Comparison of ENCODE assay signal across 21 cellular contexts in the genomic region with DNA sequence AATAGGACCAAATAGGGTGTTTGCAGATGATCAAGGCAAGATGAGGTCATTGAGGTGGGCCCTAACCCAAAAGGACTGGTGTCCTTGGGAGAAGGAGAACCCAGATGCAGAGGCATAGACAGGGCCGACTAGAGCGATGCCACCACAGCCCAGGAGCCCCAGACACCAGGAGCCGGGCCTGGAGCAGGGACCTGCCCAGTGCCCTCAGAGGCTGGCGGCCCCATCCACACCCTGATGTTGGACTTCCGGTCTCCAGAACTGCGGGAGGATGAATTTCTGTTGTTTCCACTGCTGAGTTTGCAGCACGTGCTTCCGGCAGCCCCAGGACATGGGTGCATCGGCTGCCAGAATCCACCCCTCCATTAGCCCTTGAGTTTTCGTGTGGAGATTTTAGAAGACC. TPM values are rescaled to one million over a fixed set of nuclear protein-coding genes. Genes with fewer than 3 reads are reported as not detected.
DNase-seq lines count a peak whose midpoint lies in the region; ATAC-seq and TF ChIP-seq lines count a peak whose summit lies in the region.
"Had no signal": no experiment of that assay in that cellular context is flagged by ENCODE, and none has a peak within 500 bp of the region (broad histone marks: within the 10 kb centered on the region; RNA-seq: fewer than 3 reads in every experiment).

No MANE protein-coding gene starts in this region.

- H3K4me3 ChIP-seq in dorsolateral prefrontal cortex (no peak overlapping the region), neuronal stem cell (ENCODE audit: low read length in 2 of 2) (no peak overlapping the region)

- no peak overlapping the region for H3K14ac ChIP-seq in neuronal stem cell (ENCODE audit: low read length)

- H3K27me3 Mint-ChIP-seq in activated naive CD4-positive, alpha-beta T cell treated with anti-CD3 and anti-CD28 coated beads, Interleukin-2, amount 10 ng/mL, durations not matched to agents 7 days and 5 days, result peaks cover 29% of the 10 kb centered on the region
- H3K27me3 Mint-ChIP-seq in CD14-positive monocyte (ENCODE audit: low read depth in 3 of 3), result peaks cover 3 to 17% (median 7%) of the 10 kb centered on the region in 3 donors

- WGBS in neuronal stem cell (ENCODE audit: extremely low coverage in 2 of 2, insufficient read length in 2 of 2, insufficient replicate concordance in 1 of 2), 2 donors, result no CpG with 5 or more reads among the region's 10 CpGs

- H3K4me3 Mint-ChIP-seq in activated naive CD4-positive, alpha-beta T cell treated with anti-CD3 and anti-CD28 coated beads, Interleukin-2, amount 10 ng/mL, durations not matched to agents 7 days and 5 days, result no peak overlapping the region
- no peak overlapping the region for H3K4me3 Mint-ChIP-seq in CD14-positive monocyte

- no peaks in the 10 kb centered on the region for H3K9me3 Mint-ChIP-seq in activated naive CD4-positive, alpha-beta T cell treated with anti-CD3 and anti-CD28 coated beads, Interleukin-2, amount 10 ng/mL, durations not matched to agents 7 days and 5 days
- peaks cover under 1 to 15% (median 6%) of the 10 kb centered on the region in 7 donors for H3K9me3 Mint-ChIP-seq in CD14-positive monocyte

- no peak overlapping the region for H3K27ac ChIP-seq in dorsolateral prefrontal cortex
- no peak overlapping the region for H3K27ac ChIP-seq in neuronal stem cell (replicated peaks; ENCODE audit: low read length)
- H3K27ac ChIP-seq: C4-2B, KMS-11 had no signal

- H3K27ac Mint-ChIP-seq in activated naive CD4-positive, alpha-beta T cell treated with anti-CD3 and anti-CD28 coated beads, Interleukin-2, amount 10 ng/mL, durations not matched to agents 7 days and 5 days, result no peak overlapping the region
- no peak overlapping the region for H3K27ac Mint-ChIP-seq in CD14-positive monocyte

- H2BK12ac ChIP-seq in neuronal stem cell (ENCODE audit: low read length), result no peak overlapping the region

- no peak overlapping the region for H4K8ac ChIP-seq in neuronal stem cell (ENCODE audit: low read depth, low read length)

- H3K79me1 ChIP-seq in neuronal stem cell (ENCODE audit: low read depth, low read length), result no peaks in the 10 kb centered on the region

- H2BK15ac ChIP-seq in neuronal stem cell (ENCODE audit: low read length), result no peak overlapping the region

- no peaks in the 10 kb centered on the region for H3K36me3 ChIP-seq in neuronal stem cell (replicated peaks in 1 of 2; ENCODE audit: control insufficient read depth in 2 of 2, insufficient read depth in 2 of 2, low read length in 2 of 2)

- peaks cover 2% of the 10 kb centered on the region for H3K4me1 Mint-ChIP-seq in activated naive CD4-positive, alpha-beta T cell treated with anti-CD3 and anti-CD28 coated beads, Interleukin-2, amount 10 ng/mL, durations not matched to agents 7 days and 5 days
- no peaks in the 10 kb centered on the region for H3K4me1 Mint-ChIP-seq in CD14-positive monocyte

- H2BK5ac ChIP-seq in neuronal stem cell (ENCODE audit: low read length), result no peak overlapping the region

- no peak for ATAC-seq in GM18502 (IDR thresholded peaks at IDR 0.05; ENCODE audit: poor library complexity, unreplicated experiment)

- no peak overlapping the region for H4K91ac ChIP-seq in neuronal stem cell (ENCODE audit: low read depth, low read length, poor library complexity)

- peaks cover 0 to 7% of the 10 kb centered on the region in 2 donors for H3K9me3 ChIP-seq in neuronal stem cell (replicated peaks in 1 of 2; ENCODE audit: control insufficient read depth in 2 of 2, insufficient read depth in 1 of 2, low read depth in 1 of 2, low read length in 2 of 2)

- H3K4me1 ChIP-seq in neuronal stem cell (ENCODE audit: control insufficient read depth in 2 of 2, insufficient read depth in 1 of 2, low read depth in 1 of 2, low read length in 2 of 2), result peaks cover 0 to 3% of the 10 kb centered on the region in 2 donors

- no peak overlapping the region for H3K4ac ChIP-seq in neuronal stem cell (ENCODE audit: low read length)

- no peaks in the 10 kb centered on the region for H3K36me3 Mint-ChIP-seq in activated naive CD4-positive, alpha-beta T cell treated with anti-CD3 and anti-CD28 coated beads, Interleukin-2, amount 10 ng/mL, durations not matched to agents 7 days and 5 days
- H3K36me3 Mint-ChIP-seq in CD14-positive monocyte, result no peaks in the 10 kb centered on the region

- H3K27me3 ChIP-seq in dorsolateral prefrontal cortex (peaks cover 0 to 47% (median 3%) of the 10 kb centered on the region in 45 donors), neuronal stem cell (ENCODE audit: control insufficient read depth in 3 of 3, insufficient read depth in 3 of 3, low read depth in 1 of 3, low read length in 3 of 3) (peaks cover 0 to 30% (median 12%) of the 10 kb centered on the region in 3 experiments)

- H3K9ac ChIP-seq in neuronal stem cell (ENCODE audit: low read depth, low read length, poor library complexity), result no peak overlapping the region
- H3K9ac ChIP-seq: KMS-11 had no signal

- CTCF ChIA-PET in activated naive CD4-positive, alpha-beta T cell treated with anti-CD3 and anti-CD28 coated beads, Interleukin-2, amount 10 ng/mL, durations not matched to agents 7 days and 5 days (lab: Charles Lee), result no interaction called here

- peak overlapping the region; percentile 72 for H3K18ac ChIP-seq in neuronal stem cell (ENCODE audit: low read length)

- peak overlapping the region; percentile 1 for H2AK5ac ChIP-seq in neuronal stem cell (ENCODE audit: low read depth, low read length)

- DNase-seq in activated naive CD4-positive, alpha-beta T cell treated with anti-CD3 and anti-CD28 coated beads, Interleukin-2, amount 10 ng/mL, durations not matched to agents 7 days and 5 days, result peak; percentile 3
- DNase-seq in activated naive CD4-positive, alpha-beta T cell treated with Interleukin-2 at 50 U/mL for 16 hours, result no peak
- peak; percentile 25 for DNase-seq in CD14-positive monocyte (ENCODE audit: low spot score)
- DNase-seq in dorsolateral prefrontal cortex, result peak in 6 of 10 donors; percentile 14 to 37 (median 28)
- DNase-seq in neuronal stem cell (ENCODE audit: low spot score), result no peak
- no peak for DNase-seq in putamen (ENCODE audit: low spot score)
- DNase-seq in AG20443 (ENCODE audit: low spot score), result no peak
- DNase-seq: GDM1, IMR-90, NCI-H1105, NCI-H2029 treated with DMSO at 0.1 percent for 48 hours, NCI-H226, NCI-H524, NCI-H82 had no signal

- intact Hi-C loops in CD14-positive monocyte (cut with micrococcal nuclease), result loop anchor here in 1 of 2 donors (5.0 kb wide), 1 partner anchor 308 kb away; no protein-coding TSS in a partner anchor
- intact Hi-C loops in dorsolateral prefrontal cortex (cut with DNase I), result loop anchor here (5.0 to 10.0 kb wide), 7 partner anchors 102 to 408 kb away; no protein-coding TSS in a partner anchor

- no peak overlapping the region for H2AFZ ChIP-seq in neuronal stem cell (ENCODE audit: low read length)

- no peak for TF ChIP-seq CTCF in CD14-positive monocyte (IDR thresholded peaks at IDR 0.05)
- TF ChIP-seq CTCF in dorsolateral prefrontal cortex (IDR thresholded peaks at IDR 0.05 in 54 of 56, conservative IDR thresholded peaks at IDR 0.05 in 2 of 56; ENCODE audit: low read depth in 1 of 56, partially characterized antibody in 56 of 56), result no peak

- no peak overlapping the region for H3K23ac ChIP-seq in neuronal stem cell (ENCODE audit: low read depth, low read length, poor library complexity)

- no peak overlapping the region for H2BK120ac ChIP-seq in neuronal stem cell (ENCODE audit: low read depth, low read length)

- H3K4me2 ChIP-seq in neuronal stem cell (ENCODE audit: insufficient read depth, low read length, poor library complexity, severe bottlenecking), result no peak overlapping the region
- H3K4me2 ChIP-seq: KMS-11 had no signal

RNA-seq across cellular contexts. Expression of a gene that starts 7.2 kb away (rescaled TPM):
- not detected for polyA plus RNA-seq in CD14-positive monocyte
- under 1 TPM in 1 of 120 experiments, not detected in 119; 0.32 TPM for total RNA-seq in dorsolateral prefrontal cortex
- polyA plus RNA-seq in neuronal stem cell (2013, experiment 1 of 2), result 0.29 TPM
- polyA plus RNA-seq in neuronal stem cell (2013, experiment 2 of 2), result 0.29 TPM
- total RNA-seq: A172, Daoy, H4, IMR-90 had no signal
- polyA plus RNA-seq: AG04450, IMR-90 had no signal

RNA-seq across cellular contexts. Expression of a gene that starts 55.0 kb away (rescaled TPM):
- not detected for polyA plus RNA-seq in CD14-positive monocyte
- 10 to 100 TPM in 119 of 120 experiments, 1 to 10 TPM in 1; 9.8 to 52.0 (median 18.9) TPM for total RNA-seq in dorsolateral prefrontal cortex
- polyA plus RNA-seq in neuronal stem cell (2013, experiment 1 of 2), result 7.9 TPM
- polyA plus RNA-seq in neuronal stem cell (2013, experiment 2 of 2), result 7.6 TPM
- total RNA-seq: IMR-90 had no signal

Comparison
In these comparisons a context has a peak if more than half of its experiments do, and no peak if none do; other contexts are left out.
1. DNase-seq: peak in activated naive CD4-positive, alpha-beta T cell treated with anti-CD3 and anti-CD28 coated beads, Interleukin-2, amount 10 ng/mL, durations not matched to agents 7 days and 5 days (single experiment), CD14-positive monocyte (single experiment) and dorsolateral prefrontal cortex (6 of 10); none in activated naive CD4-positive, alpha-beta T cell treated with Interleukin-2 at 50 U/mL for 16 hours (single experiment), neuronal stem cell (single experiment), putamen (single experiment) and AG20443 (single experiment).